14 cellular contexts compared by ENCODE assay signal in the genomic region with DNA sequence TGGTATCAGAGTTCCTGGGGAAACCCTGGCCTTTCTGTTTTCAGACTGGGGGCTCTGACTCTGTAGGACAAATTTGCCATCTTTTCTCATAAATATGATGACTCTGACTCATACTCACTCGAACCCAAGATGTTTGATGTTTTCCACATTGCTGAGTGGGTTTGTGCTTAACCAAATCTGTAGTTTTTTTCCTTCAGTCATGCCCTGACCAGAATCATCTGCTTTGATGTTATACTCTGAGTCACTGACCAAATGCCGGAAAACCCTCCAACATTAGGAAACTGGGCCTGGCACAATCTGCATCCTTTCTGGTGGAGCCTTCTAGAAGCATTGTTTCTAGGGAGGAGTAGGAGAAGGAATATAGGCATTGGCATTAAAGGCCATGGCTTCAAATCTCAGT.
DNase-seq lines count a peak whose midpoint lies in the region; ATAC-seq and TF ChIP-seq lines count a peak whose summit lies in the region.
"Had no signal": no experiment of that assay in that cellular context is flagged by ENCODE, and none has a peak within 500 bp of the region (broad histone marks: within the 10 kb centered on the region; RNA-seq: fewer than 3 reads in every experiment).

No MANE protein-coding gene starts in this region.

- TF ChIP-seq POLR2A in vagina (IDR thresholded peaks at IDR 0.05) (no peak), gastroesophageal sphincter (IDR thresholded peaks at IDR 0.05) (no peak)

- H3K9me3 Mint-ChIP-seq in activated naive CD8-positive, alpha-beta T cell (ENCODE audit: low read depth) = no peaks in the 10 kb centered on the region
- no peaks in the 10 kb centered on the region for H3K9me3 Mint-ChIP-seq in nephron progenitor cell
- H3K9me3 Mint-ChIP-seq: H9; natural killer cell treated with Interleukin-12 subunit alpha and Interleukin-12 subunit beta and Interleukin-15 and Interleukin-18, amount 100 ng/mL, for 72 hours had no signal

- peaks cover 0 to 17% of the 10 kb centered on the region in 2 donors for H3K4me1 ChIP-seq in right atrium auricular region
- H3K4me1 ChIP-seq in right cardiac atrium (ENCODE audit: control insufficient read depth, insufficient read depth, low read length) = no peaks in the 10 kb centered on the region
- peaks cover 5% of the 10 kb centered on the region for H3K4me1 ChIP-seq in foreskin keratinocyte
- peaks cover 27% of the 10 kb centered on the region for H3K4me1 ChIP-seq in vagina
- H3K4me1 ChIP-seq in gastroesophageal sphincter = peaks cover 0 to 28% (median 24%) of the 10 kb centered on the region in 3 donors

- H3K9me3 ChIP-seq in right atrium auricular region (no peaks in the 10 kb centered on the region), right cardiac atrium (ENCODE audit: control insufficient read depth, low read length) (no peaks in the 10 kb centered on the region), vagina (no peaks in the 10 kb centered on the region), gastroesophageal sphincter (no peaks in the 10 kb centered on the region)

- no peaks in the 10 kb centered on the region for H3K36me3 ChIP-seq in right atrium auricular region
- no peaks in the 10 kb centered on the region for H3K36me3 ChIP-seq in vagina
- H3K36me3 ChIP-seq in gastroesophageal sphincter = no peaks in the 10 kb centered on the region

- no peak for TF ChIP-seq EP300 in gastroesophageal sphincter (IDR thresholded peaks at IDR 0.05)

- TF ChIP-seq CTCF in right atrium auricular region (IDR thresholded peaks at IDR 0.05) = no peak
- no peak for TF ChIP-seq CTCF in foreskin keratinocyte (conservative IDR thresholded peaks at IDR 0.05)
- no peak for TF ChIP-seq CTCF in vagina (IDR thresholded peaks at IDR 0.05)
- TF ChIP-seq CTCF in nephron progenitor cell (IDR thresholded peaks at IDR 0.05) = no peak
- TF ChIP-seq CTCF in gastroesophageal sphincter (IDR thresholded peaks at IDR 0.05) = no peak

- ATAC-seq in right cardiac atrium (no peak), foreskin keratinocyte (no peak), gastroesophageal sphincter (no peak)
- ATAC-seq: natural killer cell treated with Interleukin-12 subunit alpha and Interleukin-12 subunit beta and Interleukin-15 and Interleukin-18, amount 100 ng/mL, for 72 hours had no signal

- peak; percentile 71 for DNase-seq in right atrium auricular region (ENCODE audit: low spot score)
- no peak for DNase-seq in right cardiac atrium
- peak; percentile 36 to 37 for DNase-seq in foreskin keratinocyte
- no peak for DNase-seq in vagina (ENCODE audit: extremely low spot score in 2 of 2)
- no peak for DNase-seq in nephron progenitor cell
- no peak for DNase-seq in HuH-7.5 (ENCODE audit: low spot score)
- DNase-seq: activated CD4-positive, CD25-positive, alpha-beta regulatory T cell treated with anti-CD3 and anti-CD28 coated beads, Interleukin-2, amount 50 U/mL, for 72 hours; H9; SHP77 treated with DMSO at 0.1 percent for 48 hours; stimulated activated naive CD4-positive, alpha-beta T cell treated with Interleukin-2 at 50 U/mL for 16 hours had no signal

- peaks cover 12% of the 10 kb centered on the region for H3K4me1 Mint-ChIP-seq in activated naive CD8-positive, alpha-beta T cell (ENCODE audit: low read depth)
- H3K4me1 Mint-ChIP-seq in nephron progenitor cell = peaks cover 45% of the 10 kb centered on the region

- intact Hi-C loops in right cardiac atrium (cut with DNase I) (loop anchor here in 1 of 4 donors (10.0 kb wide), 1 partner anchor 286 kb away; the partner anchor contains the start of gene SLC29A3), vagina (cut with DNase I) (no loop called here)

- no peaks in the 10 kb centered on the region for H3K27me3 ChIP-seq in right atrium auricular region
- H3K27me3 ChIP-seq in right cardiac atrium (ENCODE audit: control insufficient read depth, insufficient read depth) = no peaks in the 10 kb centered on the region
- peaks cover 13% of the 10 kb centered on the region for H3K27me3 ChIP-seq in foreskin keratinocyte
- no peaks in the 10 kb centered on the region for H3K27me3 ChIP-seq in vagina
- no peaks in the 10 kb centered on the region for H3K27me3 ChIP-seq in gastroesophageal sphincter

- H3K4me3 Mint-ChIP-seq in activated naive CD8-positive, alpha-beta T cell = no peak overlapping the region
- no peak overlapping the region for H3K4me3 Mint-ChIP-seq in nephron progenitor cell
- H3K4me3 Mint-ChIP-seq: H9; natural killer cell treated with Interleukin-12 subunit alpha and Interleukin-12 subunit beta and Interleukin-15 and Interleukin-18, amount 100 ng/mL, for 72 hours had no signal

- 59% methylated on average over 2 of the region's 2 CpGs for WGBS in right cardiac atrium
- 38 to 75% methylated on average over 2 of the region's 2 CpGs for WGBS in gastroesophageal sphincter (ENCODE audit: low coverage in 1 of 2), 2 donors

- peak overlapping the region; percentile 50 for H3K27ac Mint-ChIP-seq in activated naive CD8-positive, alpha-beta T cell
- no peak overlapping the region for H3K27ac Mint-ChIP-seq in nephron progenitor cell
- H3K27ac Mint-ChIP-seq: H9; natural killer cell treated with Interleukin-12 subunit alpha and Interleukin-12 subunit beta and Interleukin-15 and Interleukin-18, amount 100 ng/mL, for 72 hours had no signal

- H3K27ac ChIP-seq in right atrium auricular region = no peak overlapping the region
- H3K27ac ChIP-seq in right cardiac atrium (ENCODE audit: low read length) = no peak overlapping the region
- H3K27ac ChIP-seq in foreskin keratinocyte = no peak overlapping the region
- peak overlapping the region; percentile 76 for H3K27ac ChIP-seq in vagina
- peak overlapping the region in 1 of 4 donors; percentile 21 for H3K27ac ChIP-seq in gastroesophageal sphincter
- H3K27ac ChIP-seq: C4-2B had no signal

- no peak overlapping the region for H3K4me3 ChIP-seq in right atrium auricular region
- no peak overlapping the region for H3K4me3 ChIP-seq in right cardiac atrium (ENCODE audit: low read length)
- H3K4me3 ChIP-seq in vagina = no peak overlapping the region
- no peak overlapping the region for H3K4me3 ChIP-seq in gastroesophageal sphincter

- no peaks in the 10 kb centered on the region for H3K27me3 Mint-ChIP-seq in activated naive CD8-positive, alpha-beta T cell
- peaks cover 13% of the 10 kb centered on the region for H3K27me3 Mint-ChIP-seq in nephron progenitor cell (ENCODE audit: low read depth, poor library complexity)
- H3K27me3 Mint-ChIP-seq: natural killer cell treated with Interleukin-12 subunit alpha and Interleukin-12 subunit beta and Interleukin-15 and Interleukin-18, amount 100 ng/mL, for 72 hours had no signal

- H3K36me3 Mint-ChIP-seq in activated naive CD8-positive, alpha-beta T cell = no peaks in the 10 kb centered on the region
- no peaks in the 10 kb centered on the region for H3K36me3 Mint-ChIP-seq in nephron progenitor cell (ENCODE audit: low read depth)
- H3K36me3 Mint-ChIP-seq: natural killer cell treated with Interleukin-12 subunit alpha and Interleukin-12 subunit beta and Interleukin-15 and Interleukin-18, amount 100 ng/mL, for 72 hours had no signal

Comparison
In these comparisons a context has a peak if more than half of its experiments do, and no peak if none do; other contexts are left out.
1. DNase-seq: peak in right atrium auricular region (single experiment) and foreskin keratinocyte (2 of 2); none in right cardiac atrium (0 of 3), vagina (0 of 2), nephron progenitor cell (single experiment) and HuH-7.5 (single experiment).